In genomic region chr7:44189286-44189992, GRCh38 we compare ENCODE assay signal across 15 cellular contexts. TPM values are rescaled to one million over a fixed set of nuclear protein-coding genes. Genes with fewer than 3 reads are reported as not detected.
DNase-seq lines count a peak whose midpoint lies in the region; ATAC-seq, FAIRE-seq and TF ChIP-seq lines count a peak whose summit lies in the region.
"Had no signal": no experiment of that assay in that cellular context is flagged by ENCODE, and none has a peak within 500 bp of the region (broad histone marks: within the 10 kb centered on the region; RNA-seq: fewer than 3 reads in every experiment).

TSS of gene GCK (minus strand) at chr7:44189439. CDS start at chr7:44188953, 486 bp downstream.

- no peak within 1 kb of the TSS for H3K4me3 Mint-ChIP-seq in astrocyte (ENCODE audit: unreplicated experiment)
- H3K4me3 Mint-ChIP-seq in nephron progenitor cell: no peak within 1 kb of the TSS
- H3K4me3 Mint-ChIP-seq: B cell had no signal

- peaks cover 9% of the 10 kb centered on the region for H3K4me1 ChIP-seq in astrocyte (ENCODE audit: insufficient read depth, low read length)
- H3K4me1 ChIP-seq: prostate gland had no signal

- no peaks in the 10 kb centered on the region for H4K20me1 ChIP-seq in astrocyte (ENCODE audit: insufficient read depth, low read length)

- H3K36me3 ChIP-seq in astrocyte (ENCODE audit: insufficient read depth, low read length): no peaks in the 10 kb centered on the region
- H3K36me3 ChIP-seq: prostate gland had no signal

- H3K27ac Mint-ChIP-seq in astrocyte (ENCODE audit: unreplicated experiment) (no peak within 1 kb of the TSS), nephron progenitor cell (no peak within 1 kb of the TSS)
- H3K27ac Mint-ChIP-seq: B cell had no signal

- ATAC-seq in esophagus mucosa (no peak), GM21423 (IDR thresholded peaks at IDR 0.05; ENCODE audit: unreplicated experiment) (no peak), GM18517 (IDR thresholded peaks at IDR 0.05; ENCODE audit: unreplicated experiment) (no peak)
- ATAC-seq: SK-N-SH treated with all-trans-retinoic acid at 6 μM for 48 hours had no signal

- H3K27me3 Mint-ChIP-seq in astrocyte (ENCODE audit: low read depth, unreplicated experiment): peaks cover 12% of the 10 kb centered on the region
- peaks cover 15% of the 10 kb centered on the region for H3K27me3 Mint-ChIP-seq in nephron progenitor cell (ENCODE audit: low read depth, poor library complexity)

- no peaks in the 10 kb centered on the region for H3K9me3 ChIP-seq in astrocyte (ENCODE audit: insufficient read depth, low read depth, low read length)
- H3K9me3 ChIP-seq: prostate gland had no signal

- no peak within 1 kb of the TSS for H3K4me2 ChIP-seq in astrocyte (ENCODE audit: low read length)

- FAIRE-seq in astrocyte (lab: Jason Lieb, UNC): no peak
- FAIRE-seq in H54 (lab: Jason Lieb, UNC): no peak

- H3K4me3 ChIP-seq in astrocyte (ENCODE audit: insufficient read depth, low read depth, low read length): no peak within 1 kb of the TSS
- H3K4me3 ChIP-seq: prostate gland had no signal

- H3K27me3 ChIP-seq in astrocyte (ENCODE audit: insufficient read depth, low read length): no peaks in the 10 kb centered on the region

- H3K9ac ChIP-seq in astrocyte (ENCODE audit: low read length): no peak within 1 kb of the TSS

- no peak within 1 kb of the TSS for H3K27ac ChIP-seq in astrocyte (ENCODE audit: low read depth, low read length)
- H3K27ac ChIP-seq: prostate gland had no signal

- H3K9me3 Mint-ChIP-seq in astrocyte (ENCODE audit: unreplicated experiment) (peaks cover 3% of the 10 kb centered on the region), nephron progenitor cell (peaks cover 4% of the 10 kb centered on the region)

- peaks cover 11% of the 10 kb centered on the region for H3K4me1 Mint-ChIP-seq in astrocyte (ENCODE audit: low read depth, unreplicated experiment)
- H3K4me1 Mint-ChIP-seq in nephron progenitor cell: peaks cover 44% of the 10 kb centered on the region
- H3K4me1 Mint-ChIP-seq: B cell had no signal

- peak within 1 kb of the TSS; percentile 5 for H2AFZ ChIP-seq in astrocyte (ENCODE audit: low read depth, low read length)

- DNase-seq in G401 (ENCODE audit: low spot score): peak; percentile 95
- DNase-seq in NCI-H2081 treated with DMSO at 0.1 percent for 48 hours (lab: John Stamatoyannopoulos, UW): peak; percentile 15
- DNase-seq in astrocyte (ENCODE audit: low read depth): no peak
- peak; percentile 39 for DNase-seq in nephron progenitor cell
- DNase-seq in H54 (ENCODE audit: insufficient read length, low spot score): no peak
- DNase-seq: activated gamma-delta T cell treated with Interleukin-2 at 50 U/mL for 16 hours; DND-41; effector CD4-positive, alpha-beta T cell; midbrain had no signal

- no peak for TF ChIP-seq POLR2A in H54 (IDR thresholded peaks at IDR 0.05; ENCODE audit: low read depth, low read length)

- H3K36me3 Mint-ChIP-seq in astrocyte (ENCODE audit: low read depth, unreplicated experiment) (no peaks in the 10 kb centered on the region), nephron progenitor cell (ENCODE audit: low read depth) (no peaks in the 10 kb centered on the region)

- no peak for TF ChIP-seq CTCF in astrocyte (IDR thresholded peaks at IDR 0.05; ENCODE audit: insufficient read depth, low read depth, low read length)
- no peak for TF ChIP-seq CTCF in nephron progenitor cell (IDR thresholded peaks at IDR 0.05)

- no peaks in the 10 kb centered on the region for H3K79me2 ChIP-seq in astrocyte (ENCODE audit: insufficient read depth, low read length)

- in situ Hi-C loops in G401 (cut with HindIII; ENCODE audit: low sequenced_read_pairs): no loop called here

RNA-seq across cellular contexts. Expression of gene GCK, which starts in this region (rescaled TPM):
- not detected in 2 replicates for total RNA-seq in G401 (2014; rRNA removed; shearing (Covaris generic))
- total RNA-seq in astrocyte (0.24 TPM in 1 of 2 replicates, not detected in the other), esophagus mucosa (not detected)

Comparison
In these comparisons a context has a peak if more than half of its experiments do, and no peak if none do; other contexts are left out.
1. Peak in DNase-seq in G401; RNA of the gene not detected or under 1 TPM.
2. DNase-seq: peak in NCI-H2081 treated with DMSO at 0.1 percent for 48 hours (single experiment) and nephron progenitor cell (single experiment); none in astrocyte (single experiment) and H54 (single experiment).